ENCODE assay signal across 8 cellular contexts in genomic region chr14:75427482-75428229, GRCh38. TPM values are rescaled to one million over a fixed set of nuclear protein-coding genes. Genes with fewer than 3 reads are reported as not detected.
DNase-seq lines count a peak whose midpoint lies in the region; ATAC-seq and TF ChIP-seq lines count a peak whose summit lies in the region.

TSS of gene JDP2 (plus strand) at chr14:75428022. CDS start at chr14:75437921, 9,899 bp downstream.

- peaks cover 5% of the 10 kb centered on the region; the same call in 1 of the 2 replicates for H3K4me1 ChIP-seq in H9 (ENCODE audit: insufficient read depth, low read length)
- H3K4me1 ChIP-seq in left lung: peaks cover 29 to 53% of the 10 kb centered on the region in 2 donors

- intact Hi-C loops in left lung (cut with DNase I): no loop called here

- H3T11ph ChIP-seq in H9 (ENCODE audit: low read length): no peak within 1 kb of the TSS

- no peak within 1 kb of the TSS for H4K5ac ChIP-seq in H9 (ENCODE audit: insufficient read length, low read depth, low read length)

- WGBS in H9 (ENCODE audit: extremely low coverage, insufficient read length, low lambda C conversion rate): no CpG with 5 or more reads among the region's 93 CpGs

- H3K9ac ChIP-seq in H9 (ENCODE audit: extremely low read depth, insufficient read length, low read length): peak within 1 kb of the TSS; percentile 28

- no peaks in the 10 kb centered on the region for H4K20me1 ChIP-seq in H9 (ENCODE audit: control insufficient read depth, insufficient read depth, insufficient read length)

- peak; percentile 91 for ATAC-seq in left lung

- peaks cover 16% of the 10 kb centered on the region for H3K23me2 ChIP-seq in H9 (ENCODE audit: insufficient read length, low read depth, low read length, poor library complexity, severe bottlenecking)

- TF ChIP-seq CTCF in H9 (conservative IDR thresholded peaks at IDR 0.05) (no peak), left lung (IDR thresholded peaks at IDR 0.05) (no peak)

- H3K4me3 ChIP-seq in left lung: peak within 1 kb of the TSS; percentile 60 to 67

- H3K23ac ChIP-seq in H9 (ENCODE audit: insufficient read length, low read depth, low read length): no peak within 1 kb of the TSS

- H3K79me2 ChIP-seq in H9 (ENCODE audit: insufficient read depth, low read length): peaks cover 1% of the 10 kb centered on the region; the same call in 1 of the 2 replicates

- no peak within 1 kb of the TSS for H2BK12ac ChIP-seq in H9 (ENCODE audit: insufficient read length, low read depth, low read length)

- H3K4me3 Mint-ChIP-seq in H9: peak within 1 kb of the TSS; percentile 78 to 89

- H3K56ac ChIP-seq in H9 (ENCODE audit: insufficient read length, low read depth, low read length): no peak within 1 kb of the TSS

- H3K27ac ChIP-seq in H9 (ENCODE audit: insufficient read length, low read depth, low read length): no peak within 1 kb of the TSS
- H3K27ac ChIP-seq in left lung: peak within 1 kb of the TSS; percentile 84 to 92

- peaks cover 7 to 19% (median 15%) of the 10 kb centered on the region in 3 experiments for H3K36me3 Mint-ChIP-seq in H9 (ENCODE audit: insufficient read depth in 1 of 3, low read depth in 3 of 3)

- H2AK5ac ChIP-seq in H9 (ENCODE audit: insufficient read length, low read length): no peak within 1 kb of the TSS

- H2AFZ ChIP-seq in H9 (ENCODE audit: low read length): no peak within 1 kb of the TSS

- H3K9me3 ChIP-seq in H9 (ENCODE audit: control insufficient read depth, low read depth, low read length) (no peaks in the 10 kb centered on the region), left lung (peaks cover 0 to 2% of the 10 kb centered on the region in 2 donors)

- no peak within 1 kb of the TSS for H3K4ac ChIP-seq in H9 (ENCODE audit: low read depth, low read length)

- no peak within 1 kb of the TSS for H2BK5ac ChIP-seq in H9 (ENCODE audit: insufficient read length, low read length)

- H3K4me2 ChIP-seq in H9 (ENCODE audit: insufficient read depth, insufficient read length, low read length): peak within 1 kb of the TSS; percentile 67

- peaks cover 36% of the 10 kb centered on the region in 2 experiments for H3K4me1 Mint-ChIP-seq in H9

- H3K27me3 Mint-ChIP-seq in H9 (ENCODE audit: low read depth): peaks cover 40% of the 10 kb centered on the region

- H3K27ac Mint-ChIP-seq in H9: peak within 1 kb of the TSS in 1 of 3 experiments; percentile 35; a peak in 1 of 7 replicates

- no peak within 1 kb of the TSS for H4K8ac ChIP-seq in H9 (replicated peaks; ENCODE audit: insufficient read length, low read depth, low read length)

- no peaks in the 10 kb centered on the region for H3K79me1 ChIP-seq in H9 (ENCODE audit: insufficient read depth, low read depth, low read length, poor library complexity, severe bottlenecking)

- H2BK20ac ChIP-seq in H9 (ENCODE audit: low read depth, low read length, poor library complexity, severe bottlenecking): no peak within 1 kb of the TSS

- H3K9me3 Mint-ChIP-seq in H9: peaks cover 6 to 11% of the 10 kb centered on the region in 2 experiments

- H3K18ac ChIP-seq in H9 (ENCODE audit: insufficient read length, low read depth, low read length): peak within 1 kb of the TSS; percentile 62

- H2BK120ac ChIP-seq in H9 (ENCODE audit: low read depth, low read length, poor library complexity, severe bottlenecking): no peak within 1 kb of the TSS

- H3K14ac ChIP-seq in H9 (ENCODE audit: insufficient read depth, low read length): peak within 1 kb of the TSS; percentile 78

- DNase-seq in GDM1 (lab: John Stamatoyannopoulos, UW): peak; percentile 83
- DNase-seq in H9: peak; percentile 78
- peak; percentile 53 to 54 for DNase-seq in NCI-H1930 (lab: John Stamatoyannopoulos, UW)
- DNase-seq in activated CD4-positive, alpha-beta T cell treated with anti-CD3 and anti-CD28 coated beads, Interleukin-2, amount 50 U/mL, for 1 hour: peak; percentile 40
- peak; percentile 63 for DNase-seq in dermis blood vessel endothelial cell
- DNase-seq in left lung: peak; percentile 96 to 99
- peak; percentile 26 for DNase-seq in stimulated activated CD4-positive, alpha-beta T cell treated with anti-CD3 and anti-CD28 coated beads, Interleukin-1b, Interleukin-23, amount 100 ng/mL, for 48 hours
- DNase-seq in HPDE6-E6E7 (ENCODE audit: extremely low spot score): no peak

- peaks cover 2% of the 10 kb centered on the region; the same call in 1 of the 2 replicates for H3K27me3 ChIP-seq in H9 (ENCODE audit: insufficient read depth, low read length)
- H3K27me3 ChIP-seq in left lung: no peaks in the 10 kb centered on the region

- no peak within 1 kb of the TSS for H2BK15ac ChIP-seq in H9 (ENCODE audit: low read depth, low read length)

- H4K91ac ChIP-seq in H9 (ENCODE audit: insufficient read length, low read depth, low read length): no peak within 1 kb of the TSS

- H3K36me3 ChIP-seq in left lung: peaks cover 0 to 14% of the 10 kb centered on the region in 2 donors

RNA-seq across cellular contexts. Expression of gene JDP2, which starts in this region (rescaled TPM):
- total RNA-seq in H9 (2021) (22.8 and 24.7 TPM in 2 replicates), dermis blood vessel endothelial cell (10.2 and 16.0 TPM in 2 replicates), left lung (10 to 100 TPM; 56.8 to 57.6 TPM)
